14 cellular contexts compared by ENCODE assay signal in the genomic region with DNA sequence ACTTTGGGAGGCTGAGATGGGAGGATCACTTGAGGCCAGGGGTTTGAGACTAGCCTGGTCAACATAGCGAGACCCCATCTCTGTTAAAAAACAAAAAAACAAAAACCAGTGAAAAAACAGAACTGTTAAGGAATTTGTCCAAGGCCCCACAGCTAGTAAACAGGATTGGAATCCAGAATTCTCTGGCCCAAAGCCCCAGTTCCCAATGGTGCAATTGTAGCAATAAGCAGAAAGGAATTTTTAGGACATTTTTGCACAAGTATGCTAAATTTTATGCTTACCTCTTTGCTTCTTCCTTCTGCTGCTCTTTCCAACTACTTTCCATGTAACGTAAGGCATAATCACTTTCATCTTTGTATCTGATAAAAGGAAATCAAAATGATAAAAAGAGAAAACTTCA. TPM values are rescaled to one million over a fixed set of nuclear protein-coding genes. Genes with fewer than 3 reads are reported as not detected.
DNase-seq lines count a peak whose midpoint lies in the region; ATAC-seq and TF ChIP-seq lines count a peak whose summit lies in the region.
"Had no signal": no experiment of that assay in that cellular context is flagged by ENCODE, and none has a peak within 500 bp of the region (broad histone marks: within the 10 kb centered on the region; RNA-seq: fewer than 3 reads in every experiment).

No MANE protein-coding gene starts in this region.

- WGBS in IMR-90 (ENCODE audit: extremely low coverage in 2 of 2, insufficient read length in 1 of 2), 2 experiments: no CpG with 5 or more reads among the region's 2 CpGs

- H3K4ac ChIP-seq in IMR-90 (ENCODE audit: low read depth, low read length): no peak overlapping the region

- H3K18ac ChIP-seq in IMR-90 (ENCODE audit: low read depth, low read length): no peak overlapping the region

- no peaks in the 10 kb centered on the region for H3K27me3 ChIP-seq in IMR-90 (ENCODE audit: control insufficient read depth, insufficient read depth, low read length)
- H3K27me3 ChIP-seq: BLaER1 treated with 17β-estradiol and CSF1 and Interleukin-3, amounts not matched to agents 10 nM and 100 nM had no signal

- no peak for TF ChIP-seq CTCF in IMR-90 (conservative IDR thresholded peaks at IDR 0.05; ENCODE audit: low read depth, low read length)

- peaks cover 12% of the 10 kb centered on the region; the same call in 1 of the 2 replicates for H4K20me1 ChIP-seq in IMR-90 (ENCODE audit: insufficient read depth, low read length)

- no peaks in the 10 kb centered on the region for H3K27me3 Mint-ChIP-seq in activated T-helper 2 cell treated with anti-CD3 and anti-CD28 coated beads, Interferon-gamma antibody, Interleukin-2, Interleukin-4, amounts not matched to agents 10 μg/mL and 5 μg/mL and 100 μg/mL, durations not matched to agents 14 hours and 24 hours and 36 hours (ENCODE audit: low read depth)
- no peaks in the 10 kb centered on the region for H3K27me3 Mint-ChIP-seq in activated T-cell treated with anti-CD3 and anti-CD28 coated beads, Interleukin-2, amount 50 U/mL, for 24 hours
- H3K27me3 Mint-ChIP-seq: IgD-negative memory B cell had no signal

- in situ Hi-C loops in IMR-90 (cut with MboI; ENCODE audit: low sequenced_read_pairs): no loop called here

- no peak overlapping the region for H3K56ac ChIP-seq in IMR-90 (ENCODE audit: extremely low read depth, insufficient read depth, low read length)

- H2BK20ac ChIP-seq in IMR-90 (ENCODE audit: low read depth, low read length): no peak overlapping the region

- no peak overlapping the region for H3K4me3 Mint-ChIP-seq in activated T-helper 2 cell treated with anti-CD3 and anti-CD28 coated beads, Interferon-gamma antibody, Interleukin-2, Interleukin-4, amounts not matched to agents 10 μg/mL and 5 μg/mL and 100 μg/mL, durations not matched to agents 14 hours and 24 hours and 36 hours (ENCODE audit: low read depth)
- no peak overlapping the region for H3K4me3 Mint-ChIP-seq in activated T-cell treated with anti-CD3 and anti-CD28 coated beads, Interleukin-2, amount 50 U/mL, for 24 hours
- H3K4me3 Mint-ChIP-seq: CD4-positive, CD25-positive, alpha-beta regulatory T cell; H9; IgD-negative memory B cell had no signal

- no peak overlapping the region for H3K4me2 ChIP-seq in IMR-90 (ENCODE audit: low read depth, low read length)
- H3K4me2 ChIP-seq: BLaER1 treated with 17β-estradiol and CSF1 and Interleukin-3, amounts not matched to agents 10 nM and 100 nM had no signal

- H3K14ac ChIP-seq in IMR-90 (replicated peaks; ENCODE audit: low read depth, low read length): no peak overlapping the region

- no TSS peak for BruUV-seq in IMR-90 (replicated peaks; lab: Mats Ljungman, UMichigan)

- POLR2A ChIA-PET in IMR-90 (lab: Charles Lee; ENCODE audit: unreplicated experiment): no interaction called here

- DNase-seq in AG20443 (ENCODE audit: low spot score) (peak; percentile 55), IMR-90 (peak; percentile 18), fibroblast of peridontal ligament (ENCODE audit: extremely low read depth) (peak; percentile 48), NCI-H1092 treated with DMSO at 0.1 percent for 48 hours (lab: John Stamatoyannopoulos, UW) (no peak)
- DNase-seq in stimulated activated CD8-positive, alpha-beta memory T cell treated with anti-CD3 and anti-CD28 coated beads, Interleukin-4, amount 100 ng/mL, for 48 hours: no peak
- no peak for DNase-seq in activated T-helper 2 cell treated with anti-CD3 and anti-CD28 coated beads, Interferon-gamma antibody, Interleukin-2, Interleukin-4, amounts not matched to agents 10 μg/mL and 5 μg/mL and 100 μg/mL, durations not matched to agents 14 hours and 24 hours and 36 hours (ENCODE audit: low spot score)
- no peak for DNase-seq in activated T-cell treated with anti-CD3 and anti-CD28 coated beads, Interleukin-2, amount 50 U/mL, for 24 hours
- DNase-seq: CD4-positive, CD25-positive, alpha-beta regulatory T cell; DMS53; GOT3; H9 had no signal

- no peak for TF ChIP-seq POLR2A in IMR-90 (IDR thresholded peaks at IDR 0.05; ENCODE audit: low read depth, low read length)

- peaks cover 21 to 34% of the 10 kb centered on the region in 2 experiments for H3K79me1 ChIP-seq in IMR-90 (ENCODE audit: low read depth in 1 of 2, low read length in 2 of 2)

- no peak overlapping the region for H3K23ac ChIP-seq in IMR-90 (ENCODE audit: low read depth, low read length)

- no peak overlapping the region for H2BK120ac ChIP-seq in IMR-90 (ENCODE audit: low read depth, low read length)

- H3K36me3 ChIP-seq in IMR-90 (ENCODE audit: control insufficient read depth, insufficient read depth, low read length): peaks cover 36% of the 10 kb centered on the region

- peaks cover 16% of the 10 kb centered on the region for H3K4me1 Mint-ChIP-seq in activated T-helper 2 cell treated with anti-CD3 and anti-CD28 coated beads, Interferon-gamma antibody, Interleukin-2, Interleukin-4, amounts not matched to agents 10 μg/mL and 5 μg/mL and 100 μg/mL, durations not matched to agents 14 hours and 24 hours and 36 hours (ENCODE audit: low read depth)
- peaks cover 17% of the 10 kb centered on the region for H3K4me1 Mint-ChIP-seq in activated T-cell treated with anti-CD3 and anti-CD28 coated beads, Interleukin-2, amount 50 U/mL, for 24 hours (ENCODE audit: low read depth)

- TF ChIP-seq RAD21 in IMR-90 (IDR thresholded peaks at IDR 0.05; ENCODE audit: low read length): no peak

- H3K4me3 ChIP-seq in IMR-90 (ENCODE audit: insufficient read depth, low read depth, low read length): no peak overlapping the region
- H3K4me3 ChIP-seq: BLaER1 treated with 17β-estradiol and CSF1 and Interleukin-3, amounts not matched to agents 10 nM and 100 nM; GM12878 had no signal

- H2AK5ac ChIP-seq in IMR-90 (ENCODE audit: low read depth, low read length): no peak overlapping the region

- H2BK5ac ChIP-seq in IMR-90 (ENCODE audit: low read depth, low read length, poor library complexity, severe bottlenecking): no peak overlapping the region

- H3K9ac ChIP-seq in IMR-90 (ENCODE audit: low read depth, low read length): no peak overlapping the region
- H3K9ac ChIP-seq: BLaER1 treated with 17β-estradiol and CSF1 and Interleukin-3, amounts not matched to agents 10 nM and 100 nM had no signal

- no peaks in the 10 kb centered on the region for H3K9me3 Mint-ChIP-seq in activated T-helper 2 cell treated with anti-CD3 and anti-CD28 coated beads, Interferon-gamma antibody, Interleukin-2, Interleukin-4, amounts not matched to agents 10 μg/mL and 5 μg/mL and 100 μg/mL, durations not matched to agents 14 hours and 24 hours and 36 hours
- no peaks in the 10 kb centered on the region for H3K9me3 Mint-ChIP-seq in activated T-cell treated with anti-CD3 and anti-CD28 coated beads, Interleukin-2, amount 50 U/mL, for 24 hours
- H3K9me3 Mint-ChIP-seq: CD4-positive, CD25-positive, alpha-beta regulatory T cell; H9; IgD-negative memory B cell had no signal

- H3K27ac Mint-ChIP-seq in activated T-helper 2 cell treated with anti-CD3 and anti-CD28 coated beads, Interferon-gamma antibody, Interleukin-2, Interleukin-4, amounts not matched to agents 10 μg/mL and 5 μg/mL and 100 μg/mL, durations not matched to agents 14 hours and 24 hours and 36 hours: no peak overlapping the region
- H3K27ac Mint-ChIP-seq in activated T-cell treated with anti-CD3 and anti-CD28 coated beads, Interleukin-2, amount 50 U/mL, for 24 hours: no peak overlapping the region
- H3K27ac Mint-ChIP-seq: H9, IgD-negative memory B cell had no signal

- H3K9me1 ChIP-seq in IMR-90 (ENCODE audit: insufficient read depth, low read length): peaks cover 9% of the 10 kb centered on the region; the same call in 1 of the 2 replicates

- no peaks in the 10 kb centered on the region for H3K9me3 ChIP-seq in IMR-90 (ENCODE audit: control insufficient read depth, insufficient read depth, low read length)
- H3K9me3 ChIP-seq: BLaER1 treated with 17β-estradiol and CSF1 and Interleukin-3, amounts not matched to agents 10 nM and 100 nM had no signal

- intact Hi-C loops in IMR-90 (cut with micrococcal nuclease): no loop called here
- intact Hi-C loops in activated T-helper 2 cell treated with anti-CD3 and anti-CD28 coated beads, Interferon-gamma antibody, Interleukin-2, Interleukin-4, amounts not matched to agents 10 μg/mL and 5 μg/mL and 100 μg/mL, durations not matched to agents 14 hours and 24 hours and 36 hours (cut with micrococcal nuclease): no loop called here

- peaks cover 7% of the 10 kb centered on the region for H3K4me1 ChIP-seq in IMR-90 (ENCODE audit: control insufficient read depth, insufficient read depth, low read length)

- ATAC-seq in IMR-90 (ENCODE audit: low read depth): peak; percentile 42; the same call in 1 of the 2 replicates
- ATAC-seq: GM12878 had no signal

- dilution Hi-C loops in IMR-90 (cut with HindIII; ENCODE audit: low sequenced_read_pairs, unreplicated experiment): no loop called here

- H2AFZ ChIP-seq in IMR-90 (replicated peaks; ENCODE audit: low read length, poor library complexity): no peak overlapping the region

- no peak overlapping the region for H2AK9ac ChIP-seq in IMR-90 (replicated peaks; ENCODE audit: low read depth, low read length, poor library complexity)

- H3K27ac ChIP-seq in IMR-90 (ENCODE audit: insufficient read depth, low read length): peak overlapping the region; percentile 64; the same call in 1 of the 2 replicates
- H3K27ac ChIP-seq: BLaER1 treated with 17β-estradiol and CSF1 and Interleukin-3, amounts not matched to agents 10 nM and 100 nM had no signal

- CTCF ChIA-PET in IMR-90 (lab: Yijun Ruan, JAX): interaction anchor here (0.7 kb wide), 1 partner anchor 658 kb away, joined by 4 read pairs; no protein-coding TSS in a partner anchor

- H4K5ac ChIP-seq in IMR-90 (ENCODE audit: low read depth, low read length): peak overlapping the region; percentile 54; the same call in 1 of the 2 replicates

- no peak overlapping the region for H4K8ac ChIP-seq in IMR-90 (ENCODE audit: low read depth in 2 of 2, low read length in 2 of 2)

- no peak overlapping the region for H4K91ac ChIP-seq in IMR-90 (ENCODE audit: insufficient read depth, low read depth, low read length)

- H2BK15ac ChIP-seq in IMR-90 (ENCODE audit: low read depth, low read length): no peak overlapping the region

- peaks cover 72% of the 10 kb centered on the region for H3K36me3 Mint-ChIP-seq in activated T-helper 2 cell treated with anti-CD3 and anti-CD28 coated beads, Interferon-gamma antibody, Interleukin-2, Interleukin-4, amounts not matched to agents 10 μg/mL and 5 μg/mL and 100 μg/mL, durations not matched to agents 14 hours and 24 hours and 36 hours (ENCODE audit: low read depth)
- peaks cover 85% of the 10 kb centered on the region for H3K36me3 Mint-ChIP-seq in activated T-cell treated with anti-CD3 and anti-CD28 coated beads, Interleukin-2, amount 50 U/mL, for 24 hours (ENCODE audit: low read depth)

RNA-seq across cellular contexts. Expression of a gene that starts 11.6 kb away (rescaled TPM):
- total RNA-seq in IMR-90 (2012; rRNA removed): 1.1 TPM in 1 of 2 replicates, not detected in the other
- 0.38 and 0.69 TPM in 2 replicates for polyA plus RNA-seq in IMR-90 (2012; rRNA removed)
- polyA plus RNA-seq in IMR-90 (2012; cell fraction: cytosol; rRNA removed): 0.60 TPM in 1 of 2 replicates, not detected in the other
- 0.88 TPM in 1 of 2 replicates, not detected in the other for polyA plus RNA-seq in IMR-90 (2012; cell fraction: nucleus; rRNA removed; ENCODE audit: low replicate concordance)
- 2.0 and 3.0 TPM in 2 replicates for total RNA-seq in activated T-helper 2 cell treated with anti-CD3 and anti-CD28 coated beads, Interferon-gamma antibody, Interleukin-2, Interleukin-4, amounts not matched to agents 10 μg/mL and 5 μg/mL and 100 μg/mL, durations not matched to agents 14 hours and 24 hours and 36 hours

RNA-seq across cellular contexts. Expression of a gene that starts 22.7 kb away (rescaled TPM):
- 29.2 and 35.3 TPM in 2 replicates for total RNA-seq in IMR-90 (2012; rRNA removed)
- 10.1 and 13.8 TPM in 2 replicates for polyA plus RNA-seq in IMR-90 (2012; rRNA removed)
- 2.5 and 3.5 TPM in 2 replicates for polyA plus RNA-seq in IMR-90 (2012; cell fraction: cytosol; rRNA removed)
- 1.1 and 8.6 TPM in 2 replicates for polyA plus RNA-seq in IMR-90 (2012; cell fraction: nucleus; rRNA removed; ENCODE audit: low replicate concordance)
- 26.4 and 32.7 TPM in 2 replicates for total RNA-seq in activated T-helper 2 cell treated with anti-CD3 and anti-CD28 coated beads, Interferon-gamma antibody, Interleukin-2, Interleukin-4, amounts not matched to agents 10 μg/mL and 5 μg/mL and 100 μg/mL, durations not matched to agents 14 hours and 24 hours and 36 hours

RNA-seq across cellular contexts. Expression of a gene that starts 22.9 kb away (rescaled TPM):
- total RNA-seq in IMR-90 (2012; rRNA removed): 35.8 and 36.6 TPM in 2 replicates
- 10.3 and 12.4 TPM in 2 replicates for polyA plus RNA-seq in IMR-90 (2012; rRNA removed)
- 3.0 and 7.2 TPM in 2 replicates for polyA plus RNA-seq in IMR-90 (2012; cell fraction: cytosol; rRNA removed)
- polyA plus RNA-seq in IMR-90 (2012; cell fraction: nucleus; rRNA removed; ENCODE audit: low replicate concordance): 5.4 and 7.4 TPM in 2 replicates
- 26.5 and 29.0 TPM in 2 replicates for total RNA-seq in activated T-helper 2 cell treated with anti-CD3 and anti-CD28 coated beads, Interferon-gamma antibody, Interleukin-2, Interleukin-4, amounts not matched to agents 10 μg/mL and 5 μg/mL and 100 μg/mL, durations not matched to agents 14 hours and 24 hours and 36 hours

Comparison
In these comparisons a context has a peak if more than half of its experiments do, and no peak if none do; other contexts are left out.
1. DNase-seq: peak in AG20443 (single experiment), IMR-90 (single experiment) and fibroblast of peridontal ligament (single experiment); none in stimulated activated CD8-positive, alpha-beta memory T cell treated with anti-CD3 and anti-CD28 coated beads, Interleukin-4, amount 100 ng/mL, for 48 hours (single experiment), NCI-H1092 treated with DMSO at 0.1 percent for 48 hours (single experiment), activated T-helper 2 cell treated with anti-CD3 and anti-CD28 coated beads, Interferon-gamma antibody, Interleukin-2, Interleukin-4, amounts not matched to agents 10 μg/mL and 5 μg/mL and 100 μg/mL, durations not matched to agents 14 hours and 24 hours and 36 hours (single experiment) and activated T-cell treated with anti-CD3 and anti-CD28 coated beads, Interleukin-2, amount 50 U/mL, for 24 hours (single experiment).